20 cellular contexts compared by ENCODE assay signal in the genomic region with DNA sequence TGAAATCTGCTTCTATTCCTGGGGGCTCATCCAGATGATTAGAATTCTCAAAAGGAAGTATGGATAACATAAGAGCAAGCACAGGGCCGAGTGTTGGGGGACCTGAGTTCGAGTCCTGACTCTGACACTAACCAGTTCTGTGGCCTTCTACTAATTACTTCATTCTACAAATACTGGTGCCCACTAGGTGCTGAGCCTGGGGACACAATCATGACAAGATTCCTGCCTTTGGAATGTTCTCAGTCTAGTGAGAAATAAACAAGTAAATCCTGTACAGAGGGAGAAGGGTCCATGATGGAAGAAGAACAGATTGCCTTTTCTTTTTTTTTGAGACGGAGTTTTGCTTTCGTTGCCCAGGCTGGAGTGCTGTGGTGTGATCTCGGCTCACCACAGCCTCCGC. TPM values are rescaled to one million over a fixed set of nuclear protein-coding genes. Genes with fewer than 3 reads are reported as not detected.
"Had no signal": no experiment of that assay in that cellular context is flagged by ENCODE, and none has a peak within 500 bp of the region (broad histone marks: within the 10 kb centered on the region; RNA-seq: fewer than 3 reads in every experiment).

No MANE protein-coding gene starts in this region.

- ATAC-seq: pancreas; right cardiac atrium; stimulated activated naive CD8-positive, alpha-beta T cell treated with anti-CD3 and anti-CD28 coated beads, Interleukin-15, Interleukin-2, amounts not matched to agents 100 U/mL and 50 U/mL, for 24 hours had no signal

- H3K27ac ChIP-seq: testis, tibial nerve had no signal

- H3K9me3 ChIP-seq: pancreas, testis, tibial nerve had no signal

- H3K9me3 Mint-ChIP-seq: naive B cell had no signal

- H2AFZ ChIP-seq: hepatocyte had no signal

- H3K4me3 ChIP-seq: dorsolateral prefrontal cortex, hepatocyte, pancreas, testis, tibial nerve had no signal

- H3K4me2 ChIP-seq: hepatocyte had no signal

- DNase-seq: cortex of kidney; dorsolateral prefrontal cortex; effector CD8-positive, alpha-beta T cell; foreskin melanocyte; head of caudate nucleus; kidney glomerular epithelial cell; mesendoderm; naive B cell; occipital lobe; right cardiac atrium; small intestine; stimulated activated CD4-positive, alpha-beta T cell treated with anti-CD3 and anti-CD28 coated beads, Interleukin-12 subunit alpha, Interleukin-12 subunit beta, amount 100 ng/mL, for 4 hours; stimulated activated naive CD8-positive, alpha-beta T cell treated with anti-CD3 and anti-CD28 coated beads, Interleukin-15, Interleukin-2, amounts not matched to agents 100 U/mL and 50 U/mL, for 24 hours; testis had no signal

- H3K27ac Mint-ChIP-seq: progenitor cell of endocrine pancreas had no signal

- H3K36me3 ChIP-seq: pancreas, tibial nerve had no signal

- H3K27me3 ChIP-seq: hepatocyte, pancreas, testis had no signal

RNA-seq across cellular contexts. Expression of a gene that starts 32.9 kb away (rescaled TPM):
- total RNA-seq: lung microvascular endothelial cell, ureter had no signal
